23 cellular contexts compared by ENCODE assay signal in the genomic region with DNA sequence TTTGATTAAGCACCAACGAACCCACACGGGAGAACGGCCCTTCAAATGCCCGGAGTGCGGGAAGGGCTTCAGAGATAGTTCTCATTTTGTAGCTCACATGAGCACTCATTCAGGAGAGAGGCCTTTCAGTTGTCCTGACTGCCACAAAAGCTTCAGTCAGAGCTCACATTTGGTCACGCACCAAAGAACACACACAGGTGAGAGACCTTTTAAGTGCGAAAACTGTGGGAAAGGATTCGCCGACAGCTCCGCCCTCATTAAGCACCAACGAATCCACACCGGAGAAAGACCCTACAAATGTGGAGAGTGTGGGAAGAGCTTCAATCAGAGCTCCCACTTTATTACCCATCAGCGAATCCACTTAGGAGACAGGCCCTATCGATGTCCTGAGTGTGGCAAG. TPM values are rescaled to one million over a fixed set of nuclear protein-coding genes. Genes with fewer than 3 reads are reported as not detected.
DNase-seq lines count a peak whose midpoint lies in the region; ATAC-seq and TF ChIP-seq lines count a peak whose summit lies in the region.
"Had no signal": no experiment of that assay in that cellular context is flagged by ENCODE, and none has a peak within 500 bp of the region (broad histone marks: within the 10 kb centered on the region; RNA-seq: fewer than 3 reads in every experiment).

No MANE protein-coding gene starts in this region.

- intact Hi-C loops in gastrocnemius medialis (cut with DNase I; ENCODE audit: low total_unique reads): loop anchor here (5.0 kb wide), 2 partner anchors 62 to 102 kb away; no protein-coding TSS in a partner anchor

- in situ Hi-C loops in gastrocnemius medialis (cut with MboI; ENCODE audit: low sequenced_read_pairs in 4 of 4) (loop anchor here in 3 of 4 donors (10.0 kb wide), 1 partner anchor 114 kb away; no protein-coding TSS in a partner anchor), HAP-1 (cut with MboI; ENCODE audit: low sequenced_read_pairs) (no loop called here)

- peaks cover 41% of the 10 kb centered on the region for H3K4me1 Mint-ChIP-seq in activated CD4-positive, alpha-beta T cell treated with anti-CD3 and anti-CD28 coated beads, Interleukin-2, amount 10 ng/mL, durations not matched to agents 7 days and 5 days
- peaks cover 18% of the 10 kb centered on the region for H3K4me1 Mint-ChIP-seq in WTC11

- CTCF ChIA-PET in activated CD4-positive, alpha-beta T cell treated with anti-CD3 and anti-CD28 coated beads, Interleukin-2, amount 10 ng/mL, durations not matched to agents 7 days and 5 days (lab: Charles Lee): interaction anchor here (0.5 to 4.5 kb wide), 8 partner anchors 14 to 574 kb away, joined by 3 to 26 read pairs (median 6); a partner anchor contains a TSS
- CTCF ChIA-PET in WTC11 (lab: Charles Lee): interaction anchor here (0.6 to 2.7 kb wide), 6 partner anchors 11 to 273 kb away, joined by 3 to 13 read pairs (median 8); a partner anchor contains a TSS

- peaks cover 0 to 37% of the 10 kb centered on the region in 2 donors for H3K36me3 ChIP-seq in gastrocnemius medialis
- peaks cover 11% of the 10 kb centered on the region for H3K36me3 ChIP-seq in HAP-1 (replicated peaks)
- H3K36me3 ChIP-seq: Peyer's patch, SJCRH30 had no signal

- no peaks in the 10 kb centered on the region for H3K9me3 Mint-ChIP-seq in activated CD4-positive, alpha-beta T cell treated with anti-CD3 and anti-CD28 coated beads, Interleukin-2, amount 10 ng/mL, durations not matched to agents 7 days and 5 days
- no peaks in the 10 kb centered on the region for H3K9me3 Mint-ChIP-seq in WTC11
- H3K9me3 Mint-ChIP-seq: CD8-positive, alpha-beta memory T cell had no signal

- no peaks in the 10 kb centered on the region for H3K27me3 Mint-ChIP-seq in activated CD4-positive, alpha-beta T cell treated with anti-CD3 and anti-CD28 coated beads, Interleukin-2, amount 10 ng/mL, durations not matched to agents 7 days and 5 days
- no peaks in the 10 kb centered on the region for H3K27me3 Mint-ChIP-seq in WTC11 (ENCODE audit: low read depth)
- H3K27me3 Mint-ChIP-seq: CD8-positive, alpha-beta memory T cell had no signal

- H3K4me3 ChIP-seq in gastrocnemius medialis (no peak overlapping the region), HAP-1 (no peak overlapping the region)
- H3K4me3 ChIP-seq: Peyer's patch, SJCRH30 had no signal

- H3K4me1 ChIP-seq in gastrocnemius medialis (peaks cover 12 to 24% of the 10 kb centered on the region in 2 donors), HAP-1 (0 out of 2 replicates have a peak, but pooled peaks cover 3% of the 10 kb centered on the region)

- peak overlapping the region in 3 of 4 donors; percentile 3 to 87 (median 81) for H3K27ac ChIP-seq in gastrocnemius medialis
- H3K27ac ChIP-seq: C4-2B, HL-60, SJCRH30 had no signal

- no peaks in the 10 kb centered on the region for H3K9me3 ChIP-seq in gastrocnemius medialis
- no peaks in the 10 kb centered on the region for H3K9me3 ChIP-seq in HAP-1
- H3K9me3 ChIP-seq: Peyer's patch, SJCRH30 had no signal

- no peak for TF ChIP-seq POLR2A in gastrocnemius medialis (IDR thresholded peaks at IDR 0.05)

- ATAC-seq in WTC11 (no peak), gastrocnemius medialis (no peak), GM18502 (IDR thresholded peaks at IDR 0.05; ENCODE audit: poor library complexity, unreplicated experiment) (no peak)

- H3K4me3 Mint-ChIP-seq in activated CD4-positive, alpha-beta T cell treated with anti-CD3 and anti-CD28 coated beads, Interleukin-2, amount 10 ng/mL, durations not matched to agents 7 days and 5 days: no peak overlapping the region
- H3K4me3 Mint-ChIP-seq in WTC11: no peak overlapping the region
- H3K4me3 Mint-ChIP-seq: CD8-positive, alpha-beta memory T cell had no signal

- TF ChIP-seq CTCF in WTC11 (IDR thresholded peaks at IDR 0.05) (no peak), gastrocnemius medialis (IDR thresholded peaks at IDR 0.05 in 4 of 5, conservative IDR thresholded peaks at IDR 0.05 in 1 of 5) (no peak), GM20000 (IDR thresholded peaks at IDR 0.05; ENCODE audit: extremely low read depth, missing control alignments) (no peak)

- H3K27me3 ChIP-seq in gastrocnemius medialis (no peaks in the 10 kb centered on the region), HAP-1 (ENCODE audit: low read depth) (no peaks in the 10 kb centered on the region)
- H3K27me3 ChIP-seq: Peyer's patch, SJCRH30 had no signal

- POLR2A ChIA-PET in activated CD4-positive, alpha-beta T cell treated with anti-CD3 and anti-CD28 coated beads, Interleukin-2, amount 10 ng/mL, durations not matched to agents 7 days and 5 days (lab: Charles Lee): no interaction called here
- POLR2A ChIA-PET in WTC11 (lab: Charles Lee): interaction anchor here (0.6 kb wide), 1 partner anchor 30 kb away, joined by 3 read pairs; no protein-coding TSS in a partner anchor

- peak overlapping the region; percentile 72 for H3K27ac Mint-ChIP-seq in activated CD4-positive, alpha-beta T cell treated with anti-CD3 and anti-CD28 coated beads, Interleukin-2, amount 10 ng/mL, durations not matched to agents 7 days and 5 days
- peak overlapping the region; percentile 68 for H3K27ac Mint-ChIP-seq in WTC11

- H3K36me3 Mint-ChIP-seq in activated CD4-positive, alpha-beta T cell treated with anti-CD3 and anti-CD28 coated beads, Interleukin-2, amount 10 ng/mL, durations not matched to agents 7 days and 5 days (ENCODE audit: low read depth): peaks cover 2% of the 10 kb centered on the region
- H3K36me3 Mint-ChIP-seq in WTC11: no peaks in the 10 kb centered on the region; the same call in 1 of the 2 replicates
- H3K36me3 Mint-ChIP-seq: CD8-positive, alpha-beta memory T cell had no signal

- DNase-seq in activated CD4-positive, alpha-beta T cell treated with anti-CD3 and anti-CD28 coated beads, Interleukin-2, amount 10 ng/mL, durations not matched to agents 7 days and 5 days: no peak
- DNase-seq in activated CD4-positive, alpha-beta T cell treated with anti-CD3 and anti-CD28 coated beads for 1 hour: no peak
- DNase-seq in NCI-H187 (lab: John Stamatoyannopoulos, UW): peak; percentile 89 to 90
- no peak for DNase-seq in WTC11 (ENCODE audit: low spot score)
- DNase-seq in gastrocnemius medialis: no peak
- no peak for DNase-seq in GM20000 (ENCODE audit: low spot score)
- no peak for DNase-seq in HAP-1 (ENCODE audit: low spot score in 2 of 2)
- DNase-seq: AML-193; Calu3; CD8-positive, alpha-beta memory T cell; DMS153; GF-D8; H7; KG1; NCI-H1092; NCI-H1436 treated with DMSO at 0.1 percent for 48 hours; NCI-H2029 treated with DMSO at 0.1 percent for 48 hours; NCI-H82; Peyer's patch; SJCRH30 had no signal

TF ChIP-seq in WTC11, 78 proteins besides CTCF, POLR2A, EP300 and RAD21:
- no peak for TF ChIP-seq ZNF263 (CRISPR knock-in tag; IDR thresholded peaks at IDR 0.05; ENCODE audit: low read depth)
- no peak for TF ChIP-seq FOXJ3 (CRISPR knock-in tag; IDR thresholded peaks at IDR 0.05; ENCODE audit: borderline replicate concordance)
- TF ChIP-seq JAZF1 (CRISPR knock-in tag; IDR thresholded peaks at IDR 0.05): no peak
- TF ChIP-seq, protein P1, sequence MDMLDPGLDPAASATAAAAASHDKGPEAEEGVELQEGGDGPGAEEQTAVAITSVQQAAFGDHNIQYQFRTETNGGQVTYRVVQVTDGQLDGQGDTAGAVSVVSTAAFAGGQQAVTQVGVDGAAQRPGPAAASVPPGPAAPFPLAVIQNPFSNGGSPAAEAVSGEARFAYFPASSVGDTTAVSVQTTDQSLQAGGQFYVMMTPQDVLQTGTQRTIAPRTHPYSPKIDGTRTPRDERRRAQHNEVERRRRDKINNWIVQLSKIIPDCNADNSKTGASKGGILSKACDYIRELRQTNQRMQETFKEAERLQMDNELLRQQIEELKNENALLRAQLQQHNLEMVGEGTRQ (CRISPR knock-in tag; IDR thresholded peaks at IDR 0.05): no peak
- TF ChIP-seq, protein P2, sequence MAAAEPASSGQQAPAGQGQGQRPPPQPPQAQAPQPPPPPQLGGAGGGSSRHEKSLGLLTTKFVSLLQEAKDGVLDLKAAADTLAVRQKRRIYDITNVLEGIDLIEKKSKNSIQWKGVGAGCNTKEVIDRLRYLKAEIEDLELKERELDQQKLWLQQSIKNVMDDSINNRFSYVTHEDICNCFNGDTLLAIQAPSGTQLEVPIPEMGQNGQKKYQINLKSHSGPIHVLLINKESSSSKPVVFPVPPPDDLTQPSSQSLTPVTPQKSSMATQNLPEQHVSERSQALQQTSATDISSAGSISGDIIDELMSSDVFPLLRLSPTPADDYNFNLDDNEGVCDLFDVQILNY (CRISPR knock-in tag; IDR thresholded peaks at IDR 0.05): no peak
- TF ChIP-seq ZNF423 (CRISPR knock-in tag; IDR thresholded peaks at IDR 0.05): no peak
- TF ChIP-seq IRF2 (CRISPR knock-in tag; IDR thresholded peaks at IDR 0.05; ENCODE audit: borderline replicate concordance, low read depth): no peak
- TF ChIP-seq, protein P3, sequence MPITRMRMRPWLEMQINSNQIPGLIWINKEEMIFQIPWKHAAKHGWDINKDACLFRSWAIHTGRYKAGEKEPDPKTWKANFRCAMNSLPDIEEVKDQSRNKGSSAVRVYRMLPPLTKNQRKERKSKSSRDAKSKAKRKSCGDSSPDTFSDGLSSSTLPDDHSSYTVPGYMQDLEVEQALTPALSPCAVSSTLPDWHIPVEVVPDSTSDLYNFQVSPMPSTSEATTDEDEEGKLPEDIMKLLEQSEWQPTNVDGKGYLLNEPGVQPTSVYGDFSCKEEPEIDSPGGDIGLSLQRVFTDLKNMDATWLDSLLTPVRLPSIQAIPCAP (CRISPR knock-in tag; IDR thresholded peaks at IDR 0.05): no peak
- TF ChIP-seq TEAD1 (CRISPR knock-in tag; IDR thresholded peaks at IDR 0.05): no peak

RNA-seq across cellular contexts. Expression of a gene that starts 8.7 kb away (rescaled TPM):
- total RNA-seq in activated CD4-positive, alpha-beta T cell treated with anti-CD3 and anti-CD28 coated beads, Interleukin-2, amount 10 ng/mL, durations not matched to agents 7 days and 5 days: 1 to 10 TPM; 1.1 to 2.1 TPM
- total RNA-seq in WTC11 (2021) (2.6 to 3.6 TPM (median 2.9 TPM) in 3 replicates), gastrocnemius medialis (10 to 100 TPM in 1 of 4 donors, 1 to 10 TPM in 3; 2.1 to 17.1 (median 5.4) TPM)

RNA-seq across cellular contexts. Expression of a gene that starts 27.3 kb away (rescaled TPM):
- total RNA-seq in activated CD4-positive, alpha-beta T cell treated with anti-CD3 and anti-CD28 coated beads, Interleukin-2, amount 10 ng/mL, durations not matched to agents 7 days and 5 days: 100 to 1,000 TPM; 222 to 296 TPM
- total RNA-seq in WTC11 (2021): 83.0 to 106 TPM (median 86.8 TPM) in 3 replicates
- 10 to 100 TPM; 39.1 to 92.7 (median 59.1) TPM for total RNA-seq in gastrocnemius medialis

Comparison
In these comparisons a context has a peak if more than half of its experiments do, and no peak if none do; other contexts are left out.
1. DNase-seq: peak in NCI-H187 (2 of 2); none in activated CD4-positive, alpha-beta T cell treated with anti-CD3 and anti-CD28 coated beads, Interleukin-2, amount 10 ng/mL, durations not matched to agents 7 days and 5 days (single experiment), activated CD4-positive, alpha-beta T cell treated with anti-CD3 and anti-CD28 coated beads for 1 hour (single experiment), WTC11 (single experiment), gastrocnemius medialis (0 of 2), GM20000 (single experiment) and HAP-1 (0 of 2).